In genomic region chr7:2185715-2186114, GRCh38 we compare ENCODE assay signal across 19 cellular contexts. TPM values are rescaled to one million over a fixed set of nuclear protein-coding genes. Genes with fewer than 3 reads are reported as not detected.
DNase-seq lines count a peak whose midpoint lies in the region; ATAC-seq, FAIRE-seq and TF ChIP-seq lines count a peak whose summit lies in the region.
"Had no signal": no experiment of that assay in that cellular context is flagged by ENCODE, and none has a peak within 500 bp of the region (broad histone marks: within the 10 kb centered on the region; RNA-seq: fewer than 3 reads in every experiment).

No MANE protein-coding gene starts in this region.

- no peaks in the 10 kb centered on the region for H3K36me3 ChIP-seq in Peyer's patch

- intact Hi-C loops in cardiac septum (cut with DNase I) (no loop called here), left ventricle myocardium superior (cut with micrococcal nuclease) (no loop called here)

- no peak overlapping the region for H3K27ac ChIP-seq in Peyer's patch
- H3K27ac ChIP-seq: C4-2B had no signal

- no peaks in the 10 kb centered on the region for H3K9me3 ChIP-seq in Peyer's patch

- DNase-seq in cardiac septum (ENCODE audit: low spot score) (peak; percentile 31), left ventricle myocardium superior (no peak), NCI-H69 (lab: John Stamatoyannopoulos, UW) (peak; percentile 41), urothelium cell line (ENCODE audit: low spot score) (no peak), Peyer's patch (no peak), putamen (ENCODE audit: low spot score) (no peak)
- DNase-seq: CD4-positive, alpha-beta memory T cell; DMS153; DMS79 treated with DMSO at 0.1 percent for 48 hours; EL had no signal

- TF ChIP-seq POLR2A in Peyer's patch (IDR thresholded peaks at IDR 0.05): no peak

- H3K4me1 Mint-ChIP-seq in brain: peaks cover 20% of the 10 kb centered on the region
- H3K4me1 Mint-ChIP-seq: B cell had no signal

- FAIRE-seq in urothelium cell line (lab: Jason Lieb, UNC): peak; percentile 32
- FAIRE-seq: A204.1, D721Med, GM12891, H1 had no signal

- H3K36me3 Mint-ChIP-seq in brain: peaks cover 60% of the 10 kb centered on the region

- no peak overlapping the region for H3K4me3 Mint-ChIP-seq in brain
- H3K4me3 Mint-ChIP-seq: B cell; CD4-positive, alpha-beta memory T cell had no signal

- H3K27ac Mint-ChIP-seq in brain: peak overlapping the region in 3 of 5 experiments; percentile 8 to 51 (median 15)
- H3K27ac Mint-ChIP-seq: B cell; CD4-positive, alpha-beta memory T cell had no signal

- H3K9me3 Mint-ChIP-seq in brain: peaks cover 11 to 18% (median 17%) of the 10 kb centered on the region in 5 experiments

- H3K27me3 Mint-ChIP-seq in brain: no peaks in the 10 kb centered on the region
- H3K27me3 Mint-ChIP-seq: B cell; CD4-positive, alpha-beta memory T cell had no signal

- H3K4me1 ChIP-seq in Peyer's patch: no peaks in the 10 kb centered on the region

- H3K27me3 ChIP-seq in Peyer's patch: no peaks in the 10 kb centered on the region

- ATAC-seq in left ventricle myocardium superior (no peak), GM18870 (IDR thresholded peaks at IDR 0.05; ENCODE audit: unreplicated experiment) (no peak)

- no peak overlapping the region for H3K4me3 ChIP-seq in Peyer's patch
- H3K4me3 ChIP-seq: HAP-1 had no signal

- no peak for TF ChIP-seq CTCF in brain (conservative IDR thresholded peaks at IDR 0.05)
- TF ChIP-seq CTCF in Peyer's patch (IDR thresholded peaks at IDR 0.05): no peak

RNA-seq across cellular contexts. Expression of gene MAD1L1, which starts 47.0 kb away (rescaled TPM):
- total RNA-seq in cardiac septum: 13.5 TPM
- 19.1 TPM for total RNA-seq in left ventricle myocardium superior
- 42.7 TPM for polyA plus RNA-seq in brain (ENCODE audit: insufficient read depth, low read depth, low replicate concordance)
- 100 to 1,000 TPM in 1 of 4 donors, 10 to 100 TPM in 3; 43.9 to 417 (median 59.1) TPM for total RNA-seq in Peyer's patch

RNA-seq across cellular contexts. Expression of gene MRM2, which starts 56.3 kb away (rescaled TPM):
- total RNA-seq in cardiac septum (15.6 TPM), left ventricle myocardium superior (23.5 TPM), Peyer's patch (10 to 100 TPM in 3 of 4 donors, 1 to 10 TPM in 1; 8.1 to 19.0 (median 13.0) TPM)
- 30.9 TPM for polyA plus RNA-seq in brain (ENCODE audit: insufficient read depth, low read depth, low replicate concordance)

RNA-seq across cellular contexts. Expression of gene NUDT1, which starts 56.3 kb away (rescaled TPM):
- total RNA-seq in cardiac septum (9.6 TPM), left ventricle myocardium superior (13.2 TPM), Peyer's patch (10 to 100 TPM in 2 of 4 donors, 1 to 10 TPM in 2; 3.2 to 75.1 (median 11.6) TPM)
- polyA plus RNA-seq in brain (ENCODE audit: insufficient read depth, low read depth, low replicate concordance): 82.3 TPM

Comparison
In these comparisons a context has a peak if more than half of its experiments do, and no peak if none do; other contexts are left out.
1. DNase-seq: peak in cardiac septum (single experiment) and NCI-H69 (single experiment); none in left ventricle myocardium superior (single experiment), urothelium cell line (single experiment), Peyer's patch (0 of 3) and putamen (single experiment).